Comparison of ENCODE assay signal across 2 cellular contexts in the genomic region with DNA sequence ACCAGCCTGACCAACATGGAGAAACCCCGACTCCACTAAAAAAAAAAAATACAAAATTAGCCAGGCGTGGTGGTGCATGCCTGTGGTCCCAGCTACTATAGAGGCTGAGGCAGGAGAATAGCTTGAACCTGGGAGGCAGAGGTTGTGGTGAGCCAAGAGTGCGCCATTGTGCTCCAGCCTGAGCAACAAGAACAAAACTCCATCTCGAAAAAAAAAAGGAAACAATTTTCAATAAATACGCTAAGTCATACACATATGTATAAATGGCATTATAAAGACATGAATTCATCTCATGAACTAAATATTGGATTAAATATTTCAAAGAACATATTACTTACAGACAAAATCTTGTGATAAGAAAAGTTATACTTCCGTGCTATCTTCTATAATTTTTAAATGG.
TF ChIP-seq lines count a peak whose summit lies in the region.

No MANE protein-coding gene starts in this region.

TF ChIP-seq in HepG2, 621 proteins besides CTCF, POLR2A, EP300 and RAD21:
- TF ChIP-seq ZSCAN30 (CRISPR knock-in tag; IDR thresholded peaks at IDR 0.05) (no peak), SRSF4 (IDR thresholded peaks at IDR 0.05; ENCODE audit: low read depth, low read length, poor library complexity, severe bottlenecking) (no peak), ZNF878 (CRISPR knock-in tag; IDR thresholded peaks at IDR 0.05) (no peak), ZBTB38 (CRISPR knock-in tag; IDR thresholded peaks at IDR 0.05) (0 out of 2 replicates have a peak, but pooled peaks have one; percentile 47), ZNF777 (CRISPR knock-in tag; IDR thresholded peaks at IDR 0.05) (0 out of 2 replicates have a peak, but pooled peaks have one; percentile 23), HOXA3 (CRISPR knock-in tag; IDR thresholded peaks at IDR 0.05) (no peak), ZNF138 (CRISPR knock-in tag; IDR thresholded peaks at IDR 0.05; ENCODE audit: low read depth) (no peak)
- TF ChIP-seq, protein P1, sequence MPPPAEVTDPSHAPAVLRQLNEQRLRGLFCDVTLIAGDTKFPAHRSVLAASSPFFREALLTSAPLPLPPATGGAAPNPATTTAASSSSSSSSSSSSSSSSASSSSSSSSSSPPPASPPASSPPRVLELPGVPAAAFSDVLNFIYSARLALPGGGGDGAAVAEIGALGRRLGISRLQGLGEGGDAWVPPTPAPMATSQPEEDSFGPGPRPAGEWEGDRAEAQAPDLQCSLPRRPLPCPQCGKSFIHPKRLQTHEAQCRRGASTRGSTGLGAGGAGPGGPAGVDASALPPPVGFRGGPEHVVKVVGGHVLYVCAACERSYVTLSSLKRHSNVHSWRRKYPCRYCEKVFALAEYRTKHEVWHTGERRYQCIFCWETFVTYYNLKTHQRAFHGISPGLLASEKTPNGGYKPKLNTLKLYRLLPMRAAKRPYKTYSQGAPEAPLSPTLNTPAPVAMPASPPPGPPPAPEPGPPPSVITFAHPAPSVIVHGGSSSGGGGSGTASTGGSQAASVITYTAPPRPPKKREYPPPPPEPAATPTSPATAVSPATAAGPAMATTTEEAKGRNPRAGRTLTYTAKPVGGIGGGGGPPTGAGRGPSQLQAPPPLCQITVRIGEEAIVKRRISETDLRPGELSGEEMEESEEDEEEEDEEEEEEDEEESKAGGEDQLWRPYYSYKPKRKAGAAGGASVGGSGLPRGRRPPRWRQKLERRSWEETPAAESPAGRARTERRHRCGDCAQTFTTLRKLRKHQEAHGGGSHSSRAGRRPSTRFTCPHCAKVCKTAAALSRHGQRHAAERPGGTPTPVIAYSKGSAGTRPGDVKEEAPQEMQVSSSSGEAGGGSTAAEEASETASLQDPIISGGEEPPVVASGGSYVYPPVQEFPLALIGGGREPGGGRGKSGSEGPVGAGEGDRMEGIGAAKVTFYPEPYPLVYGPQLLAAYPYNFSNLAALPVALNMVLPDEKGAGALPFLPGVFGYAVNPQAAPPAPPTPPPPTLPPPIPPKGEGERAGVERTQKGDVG (CRISPR knock-in tag; IDR thresholded peaks at IDR 0.05; ENCODE audit: borderline replicate concordance): no peak

TF ChIP-seq in endothelial cell of umbilical vein, 7 proteins besides CTCF, POLR2A, EP300 and RAD21:
- TF ChIP-seq, protein P2, sequence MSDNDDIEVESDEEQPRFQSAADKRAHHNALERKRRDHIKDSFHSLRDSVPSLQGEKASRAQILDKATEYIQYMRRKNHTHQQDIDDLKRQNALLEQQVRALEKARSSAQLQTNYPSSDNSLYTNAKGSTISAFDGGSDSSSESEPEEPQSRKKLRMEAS (IDR thresholded peaks at IDR 0.05; ENCODE audit: insufficient read depth, insufficient read length): no peak
- TF ChIP-seq FOS (IDR thresholded peaks at IDR 0.05; ENCODE audit: borderline replicate concordance, insufficient read depth, low read length) (no peak), MYC (IDR thresholded peaks at IDR 0.05; ENCODE audit: low read depth, low read length) (no peak), JUN (IDR thresholded peaks at IDR 0.05; ENCODE audit: borderline replicate concordance, insufficient read depth, insufficient read length, low read depth) (no peak), GATA2 (IDR thresholded peaks at IDR 0.05; ENCODE audit: insufficient read depth, insufficient read length, low read depth, low read length) (no peak), EZH2 (IDR thresholded peaks at IDR 0.05; ENCODE audit: borderline replicate concordance, low read depth, low read length, severe bottlenecking) (no peak), POLR2AphosphoS5 (IDR thresholded peaks at IDR 0.05; ENCODE audit: insufficient read depth, low read depth, low read length) (no peak)
